In the genomic region with DNA sequence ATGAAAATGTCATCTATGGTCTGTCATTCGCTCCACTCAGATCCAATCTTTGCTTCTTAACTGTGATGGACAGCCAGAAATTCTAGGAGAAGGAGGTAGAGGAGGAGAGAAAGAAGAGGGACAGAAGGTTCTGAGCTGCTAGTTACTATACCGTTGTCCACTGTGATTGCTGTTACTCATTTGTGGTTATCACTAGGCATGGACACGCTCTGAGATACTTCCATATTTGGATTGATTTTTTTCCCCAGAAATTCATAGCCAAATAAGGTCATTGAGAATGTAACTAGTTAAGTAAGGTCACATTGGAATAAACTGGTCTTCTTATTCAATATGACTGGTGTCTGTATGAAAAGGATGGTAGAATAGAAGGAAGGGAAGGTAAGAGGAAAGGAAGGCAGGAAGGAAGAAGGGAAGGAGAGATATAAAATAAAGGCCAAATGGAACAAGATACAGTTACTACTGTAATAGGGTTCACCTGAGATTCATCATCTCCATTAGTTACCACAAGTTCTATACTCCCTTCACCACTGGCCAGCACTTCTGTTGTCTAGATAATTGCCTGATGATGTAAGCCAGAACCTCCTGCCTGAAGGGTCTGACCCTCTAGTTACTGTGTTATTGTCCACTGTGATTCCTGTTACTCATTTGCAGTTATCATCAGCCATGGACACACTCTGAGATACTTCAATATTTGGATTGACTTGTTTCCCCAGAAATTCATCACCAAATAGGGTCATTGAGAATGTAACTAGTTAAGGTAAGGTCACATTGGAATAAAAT, we compare ENCODE assay signal across 18 cellular contexts. TPM values are rescaled to one million over a fixed set of nuclear protein-coding genes. Genes with fewer than 3 reads are reported as not detected.
DNase-seq lines count a peak whose midpoint lies in the region; ATAC-seq, FAIRE-seq and TF ChIP-seq lines count a peak whose summit lies in the region.
"Had no signal": no experiment of that assay in that cellular context is flagged by ENCODE, and none has a peak within 500 bp of the region (broad histone marks: within the 10 kb centered on the region; RNA-seq: fewer than 3 reads in every experiment).

No MANE protein-coding gene starts in this region.

- no peak for TF ChIP-seq POLR2A in H54 (IDR thresholded peaks at IDR 0.05; ENCODE audit: low read depth, low read length)

- ATAC-seq in HG03439 (IDR thresholded peaks at IDR 0.05; ENCODE audit: unreplicated experiment) (no peak), GM21381 (IDR thresholded peaks at IDR 0.05; ENCODE audit: unreplicated experiment) (no peak)
- ATAC-seq: Right ventricle myocardium inferior had no signal

- DNase-seq in AG08395 (ENCODE audit: low spot score) (peak; percentile 1), H54 (ENCODE audit: insufficient read length, low spot score) (no peak), RPMI7951 (ENCODE audit: low read depth) (peak; percentile 43), kidney glomerular epithelial cell (lab: John Stamatoyannopoulos, UW) (peak; percentile 81), NCI-H2196 treated with DMSO at 0.1 percent for 48 hours (lab: John Stamatoyannopoulos, UW; ENCODE audit: unreplicated experiment) (no peak)
- no peak for DNase-seq in stimulated activated CD4-positive, alpha-beta T cell treated with anti-CD3 and anti-CD28 coated beads, Interleukin-4, amount 100 ng/mL, for 24 hours
- DNase-seq: H7, MV-4-11, NCI-H1417 treated with DMSO at 0.1 percent for 48 hours, NCI-H1930, NCI-H2171, NCI-H748 treated with DMSO at 0.1 percent for 48 hours, SK-N-SH had no signal

- FAIRE-seq in H54 (lab: Jason Lieb, UNC) = peak; percentile 33

RNA-seq across cellular contexts. Expression of gene KRTAP9-7, which starts 2.9 kb away (rescaled TPM):
- not detected in 2 replicates for total RNA-seq in RPMI7951 (2014; rRNA removed; shearing (Covaris generic))
- total RNA-seq: A172, H7, NCI-H460, Right ventricle myocardium inferior had no signal

RNA-seq across cellular contexts. Expression of gene KRTAP9-6, which starts 13.2 kb away (rescaled TPM):
- total RNA-seq in RPMI7951 (2014; rRNA removed; shearing (Covaris generic)) = not detected in 2 replicates
- total RNA-seq: A172, H7, NCI-H460, Right ventricle myocardium inferior had no signal

RNA-seq across cellular contexts. Expression of gene KRTAP9-9, which starts 23.2 kb away (rescaled TPM):
- total RNA-seq in RPMI7951 (2014; rRNA removed; shearing (Covaris generic)) = not detected in 2 replicates
- total RNA-seq: A172, H7, NCI-H460, Right ventricle myocardium inferior had no signal

RNA-seq across cellular contexts. Expression of gene KRTAP29-1, which starts 24.3 kb away (rescaled TPM):
- total RNA-seq in RPMI7951 (2014; rRNA removed; shearing (Covaris generic)) = not detected in 2 replicates
- total RNA-seq: H7, NCI-H460, Right ventricle myocardium inferior had no signal

RNA-seq across cellular contexts. Expression of gene KRTAP9-4, which starts 28.9 kb away (rescaled TPM):
- total RNA-seq in RPMI7951 (2014; rRNA removed; shearing (Covaris generic)) = not detected in 2 replicates
- total RNA-seq: A172, H7, NCI-H460, Right ventricle myocardium inferior had no signal

Comparison
In these comparisons a context has a peak if more than half of its experiments do, and no peak if none do; other contexts are left out.
1. DNase-seq: peak in AG08395 (single experiment), RPMI7951 (single experiment) and kidney glomerular epithelial cell (single experiment); none in H54 (single experiment), NCI-H2196 treated with DMSO at 0.1 percent for 48 hours (single experiment) and stimulated activated CD4-positive, alpha-beta T cell treated with anti-CD3 and anti-CD28 coated beads, Interleukin-4, amount 100 ng/mL, for 24 hours (single experiment).